In the genomic region with DNA sequence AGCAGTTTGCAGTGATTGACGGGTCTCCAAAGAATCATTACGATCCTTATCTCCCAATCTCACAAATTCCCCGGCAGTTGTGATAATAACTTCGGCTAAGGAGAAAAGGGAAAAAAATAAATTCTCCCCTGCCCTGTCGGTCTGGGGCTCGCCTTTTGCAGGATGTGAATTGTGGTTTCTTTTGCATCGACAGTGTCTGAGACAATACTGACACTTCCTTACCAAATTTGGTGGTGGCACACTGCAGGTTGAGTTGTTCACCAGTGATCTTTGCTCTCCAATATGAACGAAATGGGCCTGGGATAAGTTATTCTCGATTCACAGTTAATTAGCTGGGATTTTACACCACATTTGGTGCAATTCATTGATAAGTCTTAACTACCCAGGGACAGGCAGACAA, we compare ENCODE assay signal across 31 cellular contexts.
"Had no signal": no experiment of that assay in that cellular context is flagged by ENCODE, and none has a peak within 500 bp of the region (broad histone marks: within the 10 kb centered on the region; RNA-seq: fewer than 3 reads in every experiment).

No MANE protein-coding gene starts in this region.

- H3K9me3 Mint-ChIP-seq: activated CD4-positive, alpha-beta memory T cell treated with anti-CD3 and anti-CD28 coated beads for 36 hours; activated CD4-positive, alpha-beta T cell treated with anti-CD3 and anti-CD28 coated beads, Interleukin-2, amount 10 ng/mL, durations not matched to agents 24 days and 14 days; activated naive CD4-positive, alpha-beta T cell treated with anti-CD3 and anti-CD28 coated beads for 36 hours; activated naive CD4-positive, alpha-beta T cell treated with anti-CD3 and anti-CD28 coated beads, Interleukin-2, amount 50 U/mL, for 24 hours; activated naive CD8-positive, alpha-beta T cell treated with anti-CD3 and anti-CD28 coated beads for 36 hours; activated T-helper 1 cell treated with anti-CD3 and anti-CD28 coated beads, Interleukin-12 subunit alpha, Interleukin-12 subunit beta, Interleukin-2, Interleukin-4 antibody, amounts not matched to agents 30 ng/mL and 10 ng/mL and 1 ng/mL, durations not matched to agents 14 hours and 24 hours and 36 hours; activated T-helper 2 cell treated with anti-CD3 and anti-CD28 coated beads, Interferon-gamma antibody, Interleukin-2, Interleukin-4, amounts not matched to agents 10 μg/mL and 5 μg/mL and 100 μg/mL, durations not matched to agents 14 hours and 24 hours and 36 hours; dendritic cell treated with granulocyte-macrophage colony-stimulating factor and Interleukin-4, amounts not matched to agents 40 ng/mL and 50 ng/mL, for 4 days; endodermal cell had no signal

- H3K27ac Mint-ChIP-seq: activated CD4-positive, alpha-beta memory T cell treated with anti-CD3 and anti-CD28 coated beads for 36 hours; activated CD4-positive, alpha-beta T cell treated with anti-CD3 and anti-CD28 coated beads for 36 hours; activated CD4-positive, alpha-beta T cell treated with anti-CD3 and anti-CD28 coated beads, Interleukin-2, amount 10 ng/mL, durations not matched to agents 24 days and 14 days; activated CD8-positive, alpha-beta memory T cell treated with anti-CD3 and anti-CD28 coated beads, Interleukin-2, amount 10 ng/mL, durations not matched to agents 7 days and 5 days; activated CD8-positive, alpha-beta T cell treated with anti-CD3 and anti-CD28 coated beads, Interleukin-2, amount 10 ng/mL, durations not matched to agents 7 days and 5 days; activated naive CD4-positive, alpha-beta T cell treated with anti-CD3 and anti-CD28 coated beads for 36 hours; activated naive CD4-positive, alpha-beta T cell treated with anti-CD3 and anti-CD28 coated beads, Interleukin-2, amount 50 U/mL, for 24 hours; activated naive CD8-positive, alpha-beta T cell treated with anti-CD3 and anti-CD28 coated beads for 36 hours; activated T-helper 1 cell treated with anti-CD3 and anti-CD28 coated beads, Interleukin-12 subunit alpha, Interleukin-12 subunit beta, Interleukin-2, Interleukin-4 antibody, amounts not matched to agents 30 ng/mL and 10 ng/mL and 1 ng/mL, durations not matched to agents 14 hours and 24 hours and 36 hours; activated T-helper 2 cell treated with anti-CD3 and anti-CD28 coated beads, Interferon-gamma antibody, Interleukin-2, Interleukin-4, amounts not matched to agents 10 μg/mL and 5 μg/mL and 100 μg/mL, durations not matched to agents 14 hours and 24 hours and 36 hours; dendritic cell treated with granulocyte-macrophage colony-stimulating factor and Interleukin-4, amounts not matched to agents 40 ng/mL and 50 ng/mL, for 4 days; endodermal cell; T-helper 17 cell had no signal

- H3K36me3 Mint-ChIP-seq: activated CD4-positive, alpha-beta memory T cell treated with anti-CD3 and anti-CD28 coated beads for 36 hours; activated CD8-positive, alpha-beta memory T cell treated with anti-CD3 and anti-CD28 coated beads, Interleukin-2, amount 10 ng/mL, durations not matched to agents 7 days and 5 days; activated naive CD4-positive, alpha-beta T cell treated with anti-CD3 and anti-CD28 coated beads, Interleukin-2, amount 50 U/mL, for 24 hours; activated naive CD8-positive, alpha-beta T cell treated with anti-CD3 and anti-CD28 coated beads for 36 hours had no signal

- H3K4me3 Mint-ChIP-seq: activated CD4-positive, alpha-beta memory T cell treated with anti-CD3 and anti-CD28 coated beads for 36 hours; activated CD4-positive, alpha-beta T cell treated with anti-CD3 and anti-CD28 coated beads for 36 hours; activated CD4-positive, alpha-beta T cell treated with anti-CD3 and anti-CD28 coated beads, Interleukin-2, amount 10 ng/mL, durations not matched to agents 24 days and 14 days; activated CD8-positive, alpha-beta memory T cell treated with anti-CD3 and anti-CD28 coated beads, Interleukin-2, amount 10 ng/mL, durations not matched to agents 7 days and 5 days; activated CD8-positive, alpha-beta T cell treated with anti-CD3 and anti-CD28 coated beads, Interleukin-2, amount 10 ng/mL, durations not matched to agents 7 days and 5 days; activated naive CD4-positive, alpha-beta T cell treated with anti-CD3 and anti-CD28 coated beads for 36 hours; activated naive CD4-positive, alpha-beta T cell treated with anti-CD3 and anti-CD28 coated beads, Interleukin-2, amount 50 U/mL, for 24 hours; activated naive CD8-positive, alpha-beta T cell treated with anti-CD3 and anti-CD28 coated beads for 36 hours; activated T-helper 1 cell treated with anti-CD3 and anti-CD28 coated beads, Interleukin-12 subunit alpha, Interleukin-12 subunit beta, Interleukin-2, Interleukin-4 antibody, amounts not matched to agents 30 ng/mL and 10 ng/mL and 1 ng/mL, durations not matched to agents 14 hours and 24 hours and 36 hours; dendritic cell treated with granulocyte-macrophage colony-stimulating factor and Interleukin-4, amounts not matched to agents 40 ng/mL and 50 ng/mL, for 4 days; endodermal cell; T-helper 17 cell had no signal

- H3K4me1 ChIP-seq: body of pancreas had no signal

- H3K27me3 ChIP-seq: body of pancreas, dorsolateral prefrontal cortex had no signal

- H3K4me3 ChIP-seq: body of pancreas, coronary artery, dorsolateral prefrontal cortex had no signal

- H3K27ac ChIP-seq: body of pancreas, coronary artery, dorsolateral prefrontal cortex had no signal

- ATAC-seq: activated CD4-positive, alpha-beta T cell treated with anti-CD3 and anti-CD28 coated beads for 36 hours; activated CD8-positive, alpha-beta memory T cell treated with anti-CD3 and anti-CD28 coated beads, Interleukin-2, amount 10 ng/mL, durations not matched to agents 7 days and 5 days; activated CD8-positive, alpha-beta T cell treated with anti-CD3 and anti-CD28 coated beads, Interleukin-2, amount 10 ng/mL, durations not matched to agents 7 days and 5 days; body of pancreas; esophagus mucosa; T-helper 17 cell had no signal

- DNase-seq: activated CD4-positive, alpha-beta memory T cell treated with anti-CD3 and anti-CD28 coated beads for 36 hours; activated CD4-positive, alpha-beta T cell treated with anti-CD3 and anti-CD28 coated beads for 36 hours; activated CD4-positive, alpha-beta T cell treated with anti-CD3 and anti-CD28 coated beads, Interleukin-2, amount 10 ng/mL, durations not matched to agents 24 days and 14 days; activated CD4-positive, CD25-positive, alpha-beta regulatory T cell; activated CD4-positive, CD25-positive, alpha-beta regulatory T cell treated with anti-CD3 and anti-CD28 coated beads, Interleukin-2, amount 50 U/mL, for 72 hours; activated CD8-positive, alpha-beta memory T cell treated with anti-CD3 and anti-CD28 coated beads, Interleukin-2, amount 10 ng/mL, durations not matched to agents 7 days and 5 days; activated CD8-positive, alpha-beta memory T cell treated with anti-CD3 and anti-CD28 coated beads, Interleukin-2, amount 50 U/mL, for 4 hours; activated CD8-positive, alpha-beta T cell treated with anti-CD3 and anti-CD28 coated beads, Interleukin-2, amount 10 ng/mL, durations not matched to agents 7 days and 5 days; activated effector memory CD4-positive, alpha-beta T cell treated with anti-CD3 and anti-CD28 coated beads, Interleukin-2, amount 50 U/mL, for 16 hours; activated naive CD4-positive, alpha-beta T cell treated with anti-CD3 and anti-CD28 coated beads for 36 hours; activated naive CD8-positive, alpha-beta T cell treated with anti-CD3 and anti-CD28 coated beads for 36 hours; activated T-cell treated with anti-CD3 and anti-CD28 coated beads, Interleukin-2, amount 50 U/mL, for 1 hour; activated T-cell treated with anti-CD3 and anti-CD28 coated beads, Interleukin-2, amount 50 U/mL, for 48 hours; amniotic stem cell; aorta; caudate nucleus; dorsolateral prefrontal cortex; effector memory CD4-positive, alpha-beta T cell; endodermal cell; foreskin fibroblast; head of caudate nucleus; T-helper 1 cell; T-helper 17 cell had no signal

- H3K27me3 Mint-ChIP-seq: activated naive CD4-positive, alpha-beta T cell treated with anti-CD3 and anti-CD28 coated beads, Interleukin-2, amount 50 U/mL, for 24 hours had no signal

- H3K4me1 Mint-ChIP-seq: activated CD4-positive, alpha-beta T cell treated with anti-CD3 and anti-CD28 coated beads for 36 hours; activated naive CD4-positive, alpha-beta T cell treated with anti-CD3 and anti-CD28 coated beads, Interleukin-2, amount 50 U/mL, for 24 hours; activated naive CD8-positive, alpha-beta T cell treated with anti-CD3 and anti-CD28 coated beads for 36 hours; T-helper 17 cell had no signal

- FAIRE-seq: frontal cortex had no signal

- H3K9me3 ChIP-seq: body of pancreas had no signal
